Comparison of ENCODE assay signal across 20 cellular contexts in the genomic region with DNA sequence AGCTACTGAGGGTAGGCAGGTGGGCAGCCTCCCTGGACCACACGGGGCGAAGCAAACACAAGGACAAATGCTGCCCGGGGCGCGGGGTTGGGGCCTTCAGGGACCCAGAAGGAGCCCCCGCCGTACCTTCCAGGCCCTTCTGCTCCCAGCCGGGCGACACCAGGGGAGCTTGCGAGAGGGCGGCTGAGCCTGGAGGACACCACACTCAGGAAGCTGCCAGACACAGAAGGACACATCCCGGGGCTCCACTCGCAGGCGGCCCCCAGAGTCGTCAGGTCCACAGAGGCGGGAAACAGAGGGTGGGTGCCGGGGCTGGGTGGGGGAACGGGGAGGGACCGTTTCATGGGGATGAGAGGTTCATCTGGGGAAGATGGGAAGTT.
"Had no signal": no experiment of that assay in that cellular context is flagged by ENCODE, and none has a peak within 500 bp of the region (broad histone marks: within the 10 kb centered on the region; RNA-seq: fewer than 3 reads in every experiment).

No MANE protein-coding gene starts in this region.

- H3K27ac ChIP-seq: epithelial cell of prostate, ovary, testis, vagina, VCaP had no signal

- H3K36me3 ChIP-seq: ovary had no signal

- DNase-seq: activated CD4-positive, alpha-beta T cell treated with anti-CD3 and anti-CD28 coated beads, Interleukin-2, amount 50 U/mL, for 48 hours; activated naive CD4-positive, alpha-beta T cell treated with anti-CD3 and anti-CD28 coated beads, Interleukin-2, amount 10 ng/mL, durations not matched to agents 7 days and 5 days; activated naive CD8-positive, alpha-beta T cell treated with anti-CD3 and anti-CD28 coated beads, Interleukin-2, amount 50 U/mL, for 24 hours; activated T-cell treated with anti-CD3 and anti-CD28 coated beads, Interleukin-2, amount 50 U/mL, for 4 hours; cortex of kidney; foreskin fibroblast; naive thymus-derived CD4-positive, alpha-beta T cell; stimulated activated CD4-positive, alpha-beta T cell treated with anti-CD3 and anti-CD28 coated beads, Interleukin-15, amount 100 ng/mL, for 24 hours; stimulated activated CD4-positive, alpha-beta T cell treated with anti-CD3 and anti-CD28 coated beads, Interleukin-2, amount 100 ng/mL, for 48 hours; stimulated activated CD8-positive, alpha-beta memory T cell treated with anti-CD3 and anti-CD28 coated beads, Interleukin-4, amount 100 ng/mL, for 48 hours; stimulated activated naive CD4-positive, alpha-beta T cell; T-cell; testis had no signal

- H3K27me3 ChIP-seq: ovary, testis, vagina had no signal

- H3K9me3 ChIP-seq: ovary, testis, vagina had no signal

- H3K4me2 ChIP-seq: smooth muscle cell had no signal

- ATAC-seq: activated naive CD8-positive, alpha-beta T cell treated with anti-CD3 and anti-CD28 coated beads, Interleukin-2, amount 50 U/mL, for 24 hours; activated T-cell treated with anti-CD3 and anti-CD28 coated beads, Interleukin-2, amount 50 U/mL, for 4 hours; naive thymus-derived CD4-positive, alpha-beta T cell; sciatic nerve; T-cell had no signal

- H3K4me1 ChIP-seq: testis had no signal

- H3K4me3 ChIP-seq: lung, ovary, smooth muscle cell, testis, vagina had no signal
